In the genomic region with DNA sequence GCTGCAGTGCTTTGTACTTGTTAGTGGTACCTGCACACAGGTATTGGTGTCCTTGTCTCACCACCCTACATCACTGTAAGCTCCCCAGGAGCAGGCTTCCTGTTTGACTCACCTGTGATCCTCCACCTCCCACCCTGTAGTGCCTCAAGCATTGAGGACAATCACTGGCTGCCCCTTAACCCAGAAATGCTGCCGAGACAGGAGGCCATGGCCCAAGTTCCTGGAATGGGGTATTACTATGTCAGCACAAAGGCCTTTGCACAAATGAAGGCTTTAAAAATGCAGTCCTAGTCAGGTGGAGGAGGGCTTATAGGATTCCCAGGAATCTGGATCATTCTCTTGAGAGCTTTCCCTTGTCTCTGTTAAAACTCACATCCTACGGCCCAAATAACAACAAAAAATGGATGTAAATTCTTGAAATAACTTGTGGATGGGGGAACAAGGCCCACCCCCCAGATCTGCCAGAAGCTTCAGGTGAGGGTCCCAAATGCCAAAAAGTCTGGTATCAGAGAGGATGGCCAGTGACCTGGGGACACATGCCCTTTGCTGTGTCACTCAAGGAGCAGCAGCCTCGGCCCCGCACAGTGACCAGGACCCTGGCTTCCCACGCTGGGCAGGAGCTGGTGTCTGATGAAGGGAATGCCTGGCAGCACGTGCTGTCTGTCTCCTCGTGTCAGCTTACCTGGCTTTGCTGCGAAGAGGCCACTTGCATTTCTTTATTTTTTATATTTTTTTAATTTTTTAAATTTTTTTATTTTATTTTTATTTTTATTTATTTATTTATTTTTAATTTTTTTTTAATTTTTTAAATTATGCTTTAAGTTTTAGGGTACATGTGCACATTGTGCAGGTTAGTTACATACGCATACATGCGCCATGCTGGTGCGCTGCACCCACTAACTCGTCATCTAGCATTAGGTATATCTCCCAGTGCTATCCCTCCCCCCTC, we compare ENCODE assay signal across 1 cellular context.
TF ChIP-seq lines count a peak whose summit lies in the region.

No MANE protein-coding gene starts in this region.

TF ChIP-seq in WTC11, 78 proteins besides CTCF, POLR2A, EP300 and RAD21:
- TF ChIP-seq NR3C1 (CRISPR knock-in tag; conservative IDR thresholded peaks at IDR 0.05; ENCODE audit: low read depth) (no peak), KAT7 (CRISPR knock-in tag; IDR thresholded peaks at IDR 0.05; ENCODE audit: borderline replicate concordance) (no peak), HMGA2 (CRISPR knock-in tag; IDR thresholded peaks at IDR 0.05) (peak; percentile 97)
